ENCODE assay signal across 9 cellular contexts in genomic region chr5:115209279-115209678, GRCh38. TPM values are rescaled to one million over a fixed set of nuclear protein-coding genes. Genes with fewer than 3 reads are reported as not detected.
A peak's percentile ranks its signal among the peaks of the same experiment; 100 is the strongest.
DNase-seq lines count a peak whose midpoint lies in the region; ATAC-seq and TF ChIP-seq lines count a peak whose summit lies in the region.
"Had no signal": no experiment of that assay in that cellular context is flagged by ENCODE, and none has a peak within 500 bp of the region (broad histone marks: within the 10 kb centered on the region; RNA-seq: fewer than 3 reads in every experiment).

No MANE protein-coding gene starts in this region.

- H3K9me3 ChIP-seq in SU-DHL-6 (ENCODE audit: insufficient read depth, low read length): no peaks in the 10 kb centered on the region

- intact Hi-C loops in left cardiac atrium (cut with DNase I): no loop called here

- H3K9me2 ChIP-seq in SU-DHL-6 (replicated peaks; ENCODE audit: insufficient read depth, low read length): no peaks in the 10 kb centered on the region

- no peak overlapping the region for H3K4me3 ChIP-seq in SU-DHL-6 (ENCODE audit: insufficient read depth, low read length, poor library complexity, severe bottlenecking)

- H3K4me2 ChIP-seq in SU-DHL-6 (ENCODE audit: low read depth, low read length, poor library complexity, severe bottlenecking): peak overlapping the region; percentile 33

- H3K27ac ChIP-seq in SU-DHL-6 (ENCODE audit: low read depth, low read length): peak overlapping the region; percentile 23; the same call in 1 of the 2 replicates
- H3K27ac ChIP-seq: 22Rv1 had no signal

- DNase-seq in NCI-H1694 treated with DMSO at 0.1 percent for 48 hours (lab: John Stamatoyannopoulos, UW) (peak; percentile 3), NCI-H1694 (lab: John Stamatoyannopoulos, UW) (no peak), left cardiac atrium (no peak), superior temporal gyrus (ENCODE audit: extremely low spot score) (peak; percentile 51), NCI-H774 (lab: John Stamatoyannopoulos, UW) (no peak), NCI-H510A (lab: John Stamatoyannopoulos, UW) (no peak)

- peak; percentile 100 for ATAC-seq in HG03025 (IDR thresholded peaks at IDR 0.05; ENCODE audit: low FRiP score, unreplicated experiment)
- peak; percentile 68 to 87 for ATAC-seq in left cardiac atrium

- H3K9ac ChIP-seq in SU-DHL-6 (ENCODE audit: low read length): no peak overlapping the region

- no peaks in the 10 kb centered on the region for H3K79me2 ChIP-seq in SU-DHL-6 (ENCODE audit: insufficient read depth, low read length)

- H3K27me3 ChIP-seq in SU-DHL-6 (ENCODE audit: low read length): no peaks in the 10 kb centered on the region

- peaks cover 14% of the 10 kb centered on the region; the same call in 1 of the 2 replicates for H3F3A ChIP-seq in SU-DHL-6 (ENCODE audit: insufficient read depth)

- no peaks in the 10 kb centered on the region for H4K20me1 ChIP-seq in SU-DHL-6 (ENCODE audit: low read depth, low read length)

- no peak for TF ChIP-seq CTCF in SU-DHL-6 (IDR thresholded peaks at IDR 0.05; ENCODE audit: insufficient read depth, low read length, poor library complexity, severe bottlenecking)

- H3K36me3 ChIP-seq in SU-DHL-6 (ENCODE audit: low read length): 0 out of 2 replicates have a peak, but pooled peaks cover 4% of the 10 kb centered on the region

- H2AFZ ChIP-seq in SU-DHL-6 (ENCODE audit: low read depth, low read length, severe bottlenecking): no peak overlapping the region

RNA-seq across cellular contexts. Expression of gene TRIM36, which starts 39.6 kb away (rescaled TPM):
- total RNA-seq in left cardiac atrium: under 1 TPM; 0.71 to 0.80 TPM

RNA-seq across cellular contexts. Expression of gene PGGT1B, which starts 53.4 kb away (rescaled TPM):
- total RNA-seq in left cardiac atrium: 10 to 100 TPM; 23.0 to 32.3 TPM

Comparison
In these comparisons a context has a peak if more than half of its experiments do, and no peak if none do; other contexts are left out.
1. DNase-seq: peak in NCI-H1694 treated with DMSO at 0.1 percent for 48 hours (single experiment) and superior temporal gyrus (single experiment); none in NCI-H1694 (single experiment), left cardiac atrium (single experiment), NCI-H774 (single experiment) and NCI-H510A (single experiment).